ENCODE assay signal across 22 cellular contexts in the genomic region with DNA sequence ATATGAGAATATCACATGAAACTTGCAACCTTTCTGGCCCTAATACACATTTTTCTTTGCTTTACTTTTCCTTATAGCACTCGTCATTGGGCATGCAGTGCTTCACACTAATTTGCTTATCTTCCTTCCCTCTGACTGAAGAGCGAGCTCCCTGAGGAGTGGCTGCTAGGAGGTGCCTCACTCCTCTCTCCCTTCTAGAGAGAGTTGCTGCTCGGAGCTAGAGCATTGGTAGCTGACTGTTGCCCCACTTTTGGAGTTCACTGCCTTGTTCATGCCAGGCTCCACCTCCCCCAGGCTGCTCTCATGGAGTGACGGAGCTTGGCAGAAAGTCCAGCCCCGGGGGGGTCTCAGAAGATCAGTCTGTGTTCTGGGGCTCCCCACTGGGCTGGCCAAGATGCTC.
"Had no signal": no experiment of that assay in that cellular context is flagged by ENCODE, and none has a peak within 500 bp of the region (broad histone marks: within the 10 kb centered on the region; RNA-seq: fewer than 3 reads in every experiment).

No MANE protein-coding gene starts in this region.

- H3K4me1 ChIP-seq: colonic mucosa, esophagus squamous epithelium, foreskin keratinocyte, gastrocnemius medialis, gastroesophageal sphincter, heart left ventricle, heart right ventricle had no signal

- DNase-seq: colonic mucosa; cortex of kidney; dermis blood vessel endothelial cell; dorsolateral prefrontal cortex; effector CD4-positive, alpha-beta T cell; effector CD8-positive, alpha-beta T cell; effector memory CD4-positive, alpha-beta T cell; effector memory CD8-positive, alpha-beta T cell; endodermal cell; erythroblast; esophagus squamous epithelium; foreskin fibroblast; foreskin keratinocyte; foreskin melanocyte; gastrocnemius medialis; glutamatergic neuron; head of caudate nucleus; heart left ventricle; heart right ventricle had no signal

- H3K27ac ChIP-seq: colonic mucosa, coronary artery, dorsolateral prefrontal cortex, epithelial cell of prostate, esophagus squamous epithelium, foreskin keratinocyte, gastrocnemius medialis, gastroesophageal sphincter, heart left ventricle, heart right ventricle had no signal

- H3K9me3 ChIP-seq: gastrocnemius medialis had no signal

- ATAC-seq: effector memory CD8-positive, alpha-beta T cell; foreskin keratinocyte; gastrocnemius medialis; gastroesophageal sphincter; heart left ventricle; heart right ventricle had no signal

- H3K36me3 ChIP-seq: colonic mucosa, esophagus squamous epithelium, gastrocnemius medialis, gastroesophageal sphincter, heart left ventricle, heart right ventricle had no signal

- H3K27me3 ChIP-seq: colonic mucosa, esophagus squamous epithelium, foreskin keratinocyte, gastrocnemius medialis, gastroesophageal sphincter, heart right ventricle had no signal

- H3K4me3 ChIP-seq: colonic mucosa, coronary artery, dorsolateral prefrontal cortex, esophagus squamous epithelium, gastrocnemius medialis, gastroesophageal sphincter, heart left ventricle, heart right ventricle had no signal
